ENCODE assay signal across 24 cellular contexts in the genomic region with DNA sequence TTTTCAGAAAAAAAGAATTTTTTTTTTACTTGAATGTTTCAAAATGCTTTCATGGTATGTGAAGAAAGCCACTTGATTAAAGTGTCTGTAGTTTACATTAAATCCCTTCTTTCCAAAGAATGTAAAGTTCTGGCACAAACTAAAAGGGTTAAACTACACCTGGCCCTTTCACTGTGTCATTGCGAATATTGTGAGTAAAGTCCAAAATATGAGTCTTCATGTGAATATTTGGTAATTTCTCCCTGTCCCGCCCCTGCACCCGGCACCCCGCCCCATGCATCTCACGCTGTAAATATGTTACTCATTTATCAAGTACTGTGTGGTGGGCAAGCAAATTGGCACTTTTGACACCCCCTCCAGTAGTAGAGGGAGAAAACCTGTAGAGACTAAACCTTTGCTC.
"Had no signal": no experiment of that assay in that cellular context is flagged by ENCODE, and none has a peak within 500 bp of the region (broad histone marks: within the 10 kb centered on the region; RNA-seq: fewer than 3 reads in every experiment).

No MANE protein-coding gene starts in this region.

- ATAC-seq: activated CD8-positive, alpha-beta T cell treated with anti-CD3 and anti-CD28 coated beads, Interleukin-2, amount 10 ng/mL, durations not matched to agents 7 days and 5 days; gastroesophageal sphincter; left ventricle myocardium superior; stimulated activated naive B cell treated with anti-CD40 and anti-IgM and Interleukin-4, amounts not matched to agents 10 μg/mL and 1 μg/mL and 100 μg/mL, for 72 hours; T-cell; upper lobe of right lung had no signal

- H3K36me3 ChIP-seq: brain microvascular endothelial cell, esophagus squamous epithelium, gastroesophageal sphincter, right lobe of liver, upper lobe of right lung had no signal

- H3K36me3 Mint-ChIP-seq: activated naive CD4-positive, alpha-beta T cell treated with anti-CD3 and anti-CD28 coated beads, Interleukin-2, amount 50 U/mL, for 24 hours; memory B cell; stimulated activated naive B cell treated with anti-CD40 and anti-IgM and Interleukin-4, amounts not matched to agents 10 μg/mL and 1 μg/mL and 100 μg/mL, for 72 hours; T-cell had no signal

- H3K27me3 ChIP-seq: brain microvascular endothelial cell, esophagus squamous epithelium, gastroesophageal sphincter, right lobe of liver, upper lobe of right lung had no signal

- FAIRE-seq: endothelial cell of umbilical vein, TTC549 had no signal

- H3K4me2 ChIP-seq: smooth muscle cell had no signal

- H3K4me1 Mint-ChIP-seq: memory B cell had no signal

- H3K4me3 Mint-ChIP-seq: activated CD8-positive, alpha-beta T cell treated with anti-CD3 and anti-CD28 coated beads, Interleukin-2, amount 10 ng/mL, durations not matched to agents 7 days and 5 days; activated naive CD4-positive, alpha-beta T cell treated with anti-CD3 and anti-CD28 coated beads, Interleukin-2, amount 50 U/mL, for 24 hours; memory B cell; nephron; stimulated activated naive B cell treated with anti-CD40 and anti-IgM and Interleukin-4, amounts not matched to agents 10 μg/mL and 1 μg/mL and 100 μg/mL, for 72 hours; T-cell had no signal

- H3K9me3 ChIP-seq: esophagus squamous epithelium, gastroesophageal sphincter, right lobe of liver, upper lobe of right lung had no signal

- DNase-seq: activated CD4-positive, alpha-beta T cell treated with anti-CD3 and anti-CD28 coated beads for 1 hour; activated CD4-positive, alpha-beta T cell treated with anti-CD3 and anti-CD28 coated beads, Interleukin-2, amount 50 U/mL, for 1 hour; activated CD8-positive, alpha-beta T cell treated with anti-CD3 and anti-CD28 coated beads, Interleukin-2, amount 10 ng/mL, durations not matched to agents 7 days and 5 days; activated gamma-delta T cell treated with Interleukin-2 at 50 U/mL for 16 hours; aorta; brain microvascular endothelial cell; central memory CD4-positive, alpha-beta T cell; dermis blood vessel endothelial cell; effector memory CD4-positive, alpha-beta T cell; esophagus squamous epithelium; left ventricle myocardium superior; stimulated activated CD4-positive, alpha-beta T cell treated with anti-CD3 and anti-CD28 coated beads, Interleukin-15, amount 100 ng/mL, for 24 hours; stimulated activated CD8-positive, alpha-beta memory T cell treated with anti-CD3 and anti-CD28 coated beads, Interleukin-4, amount 100 ng/mL, for 48 hours; stimulated activated naive B cell treated with anti-CD40 and anti-IgM and Interleukin-4, amounts not matched to agents 10 μg/mL and 1 μg/mL and 100 μg/mL, for 72 hours; T-cell; upper lobe of right lung had no signal

- H3K4me3 ChIP-seq: esophagus squamous epithelium, gastroesophageal sphincter, smooth muscle cell, upper lobe of right lung had no signal

- H3K27me3 Mint-ChIP-seq: memory B cell; stimulated activated naive B cell treated with anti-CD40 and anti-IgM and Interleukin-4, amounts not matched to agents 10 μg/mL and 1 μg/mL and 100 μg/mL, for 72 hours had no signal

- H3K27ac ChIP-seq: brain microvascular endothelial cell, esophagus squamous epithelium, gastroesophageal sphincter, upper lobe of right lung had no signal

- H3K27ac Mint-ChIP-seq: activated CD8-positive, alpha-beta T cell treated with anti-CD3 and anti-CD28 coated beads, Interleukin-2, amount 10 ng/mL, durations not matched to agents 7 days and 5 days; activated naive CD4-positive, alpha-beta T cell treated with anti-CD3 and anti-CD28 coated beads, Interleukin-2, amount 50 U/mL, for 24 hours; memory B cell; stimulated activated naive B cell treated with anti-CD40 and anti-IgM and Interleukin-4, amounts not matched to agents 10 μg/mL and 1 μg/mL and 100 μg/mL, for 72 hours; T-cell had no signal

- H3K4me1 ChIP-seq: upper lobe of right lung had no signal

- H3K9me3 Mint-ChIP-seq: activated naive CD4-positive, alpha-beta T cell treated with anti-CD3 and anti-CD28 coated beads, Interleukin-2, amount 50 U/mL, for 24 hours had no signal
